10 cellular contexts compared by ENCODE assay signal in the genomic region with DNA sequence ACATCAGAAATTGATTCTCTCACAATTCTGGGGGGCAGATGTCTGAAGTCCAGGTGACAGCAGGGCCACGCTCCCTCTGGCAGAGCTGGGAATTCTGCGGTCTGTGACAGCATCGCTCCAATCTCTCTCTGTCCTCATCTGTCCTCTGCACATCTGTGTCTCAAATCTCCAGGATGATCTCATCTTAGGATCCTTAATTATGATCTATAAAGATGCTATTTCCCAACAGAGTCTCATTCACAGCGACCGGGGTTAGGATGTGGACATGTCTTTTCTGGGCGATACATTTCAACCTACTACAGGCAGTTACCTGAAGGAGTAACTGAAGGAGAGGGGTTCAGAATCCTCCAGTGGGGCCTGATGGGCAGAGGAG. TPM values are rescaled to one million over a fixed set of nuclear protein-coding genes. Genes with fewer than 3 reads are reported as not detected.
DNase-seq lines count a peak whose midpoint lies in the region; ATAC-seq and TF ChIP-seq lines count a peak whose summit lies in the region.
"Had no signal": no experiment of that assay in that cellular context is flagged by ENCODE, and none has a peak within 500 bp of the region (broad histone marks: within the 10 kb centered on the region; RNA-seq: fewer than 3 reads in every experiment).

No MANE protein-coding gene starts in this region.

- H3K4me3 Mint-ChIP-seq in endothelial cell (ENCODE audit: unreplicated experiment), result no peak overlapping the region

- no peaks in the 10 kb centered on the region for H3K9me3 ChIP-seq in parathyroid adenoma (ENCODE audit: control insufficient read depth, low read length)
- H3K9me3 ChIP-seq: HAP-1 had no signal

- peaks cover 4% of the 10 kb centered on the region for H3K4me1 ChIP-seq in parathyroid adenoma

- no peaks in the 10 kb centered on the region for H3K27me3 ChIP-seq in parathyroid adenoma (ENCODE audit: control insufficient read depth, insufficient read depth, low read length)

- ATAC-seq in GM19324 (IDR thresholded peaks at IDR 0.05; ENCODE audit: low FRiP score, unreplicated experiment), result no peak
- ATAC-seq in GM21576 (IDR thresholded peaks at IDR 0.05; ENCODE audit: unreplicated experiment), result no peak
- ATAC-seq in HG03565 (IDR thresholded peaks at IDR 0.05; ENCODE audit: unreplicated experiment), result no peak

- TF ChIP-seq CTCF in endothelial cell (IDR thresholded peaks at IDR 0.05; ENCODE audit: unreplicated experiment) (no peak), parathyroid adenoma (IDR thresholded peaks at IDR 0.05) (no peak)

- peak overlapping the region; percentile 59 for H3K4me2 ChIP-seq in parathyroid adenoma (ENCODE audit: low read length)

- peak overlapping the region; percentile 17 for H2AFZ ChIP-seq in parathyroid adenoma

- H3K36me3 Mint-ChIP-seq in endothelial cell (ENCODE audit: low read depth, unreplicated experiment), result no peaks in the 10 kb centered on the region

- H3K27ac Mint-ChIP-seq in endothelial cell (ENCODE audit: unreplicated experiment), result peak overlapping the region; percentile 54

- no peaks in the 10 kb centered on the region for H3K79me2 ChIP-seq in parathyroid adenoma

- no peaks in the 10 kb centered on the region for H3K36me3 ChIP-seq in parathyroid adenoma (ENCODE audit: control insufficient read depth, insufficient read depth, low read length)
- H3K36me3 ChIP-seq: HAP-1 had no signal

- peak; percentile 69 for DNase-seq in AG20443 (ENCODE audit: low spot score)
- DNase-seq in NCI-H1694 (lab: John Stamatoyannopoulos, UW), result peak; percentile 24
- no peak for DNase-seq in endothelial cell (ENCODE audit: low spot score)
- DNase-seq in NCI-H2227 treated with DMSO at 0.1 percent for 48 hours (lab: John Stamatoyannopoulos, UW), result no peak
- DNase-seq: NCI-H187 had no signal

- peak overlapping the region; percentile 62 for H3K27ac ChIP-seq in parathyroid adenoma

- no peaks in the 10 kb centered on the region for H3K27me3 Mint-ChIP-seq in endothelial cell (ENCODE audit: unreplicated experiment)

- peaks cover 17% of the 10 kb centered on the region for H3K4me1 Mint-ChIP-seq in endothelial cell (ENCODE audit: unreplicated experiment)

- no peak overlapping the region for H3K9ac ChIP-seq in parathyroid adenoma

- H3K9me3 Mint-ChIP-seq in endothelial cell (ENCODE audit: unreplicated experiment), result no peaks in the 10 kb centered on the region

- no peak overlapping the region for H3K4me3 ChIP-seq in parathyroid adenoma (ENCODE audit: low read depth, low read length)
- H3K4me3 ChIP-seq: HAP-1 had no signal

RNA-seq across cellular contexts. Expression of a gene that starts 31.4 kb away (rescaled TPM):
- 7.0 TPM for total RNA-seq in endothelial cell (ENCODE audit: unreplicated experiment)

Comparison
In these comparisons a context has a peak if more than half of its experiments do, and no peak if none do; other contexts are left out.
1. DNase-seq: peak in AG20443 (single experiment) and NCI-H1694 (single experiment); none in endothelial cell (single experiment) and NCI-H2227 treated with DMSO at 0.1 percent for 48 hours (single experiment).